9 cellular contexts compared by ENCODE assay signal in the genomic region with DNA sequence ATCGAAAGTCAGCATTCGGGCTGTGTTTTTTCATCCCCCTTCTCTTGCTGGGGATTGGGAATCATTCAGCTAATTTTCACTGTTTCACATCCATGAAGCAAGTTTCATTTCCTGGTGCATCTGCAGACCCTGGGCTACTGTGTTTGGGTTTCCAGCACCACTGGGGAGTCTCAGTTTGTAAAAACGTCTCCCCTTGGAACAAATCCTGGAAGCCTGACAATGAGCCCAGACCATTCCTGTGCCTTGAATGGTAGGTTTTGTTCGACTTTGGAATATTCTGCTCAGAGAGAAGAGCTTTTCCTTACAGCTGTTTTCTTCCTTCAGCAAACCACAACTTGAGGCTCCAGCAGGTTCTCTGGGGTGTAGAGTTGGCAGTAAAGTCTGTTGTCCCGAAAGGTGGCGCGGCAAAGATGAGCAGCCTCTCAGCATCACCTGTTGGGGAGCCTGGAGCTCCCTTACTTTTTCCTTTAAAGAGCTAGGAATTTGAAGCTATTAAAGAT.
DNase-seq lines count a peak whose midpoint lies in the region; ATAC-seq and TF ChIP-seq lines count a peak whose summit lies in the region.
"Had no signal": no experiment of that assay in that cellular context is flagged by ENCODE, and none has a peak within 500 bp of the region (broad histone marks: within the 10 kb centered on the region; RNA-seq: fewer than 3 reads in every experiment).

No MANE protein-coding gene starts in this region.

- H3K36me3 Mint-ChIP-seq in memory B cell, result no peaks in the 10 kb centered on the region

- no peak for TF ChIP-seq CTCF in brain microvascular endothelial cell (IDR thresholded peaks at IDR 0.05; ENCODE audit: low read depth, low read length, missing control alignments)

- DNase-seq in Karpas-422, result no peak
- DNase-seq in brain microvascular endothelial cell, result no peak
- no peak for DNase-seq in memory B cell (ENCODE audit: low spot score in 2 of 2)
- no peak for DNase-seq in MG63
- DNase-seq in SKM-1 treated with dmso at 0.1 percent for 144 hours (lab: John Stamatoyannopoulos, UW; ENCODE audit: unreplicated experiment), result no peak
- no peak for DNase-seq in DMS79 (lab: John Stamatoyannopoulos, UW)
- DNase-seq: stimulated activated naive CD4-positive, alpha-beta T cell had no signal

- H3K9ac ChIP-seq in Karpas-422 (ENCODE audit: low read length) (peak overlapping the region; percentile 53), stomach smooth muscle (ENCODE audit: low read length in 2 of 2) (peak overlapping the region; percentile 62 to 78)

- H3K4me3 Mint-ChIP-seq in memory B cell, result peak overlapping the region; percentile 82

- H3K27ac Mint-ChIP-seq in memory B cell, result peak overlapping the region; percentile 90

- no peaks in the 10 kb centered on the region for H3K9me3 Mint-ChIP-seq in memory B cell

- in situ Hi-C loops in brain microvascular endothelial cell (cut with HindIII; ENCODE audit: low pct_ligation_motif_present, low sequenced_read_pairs), result no loop called here

- H3K27ac ChIP-seq in Karpas-422 (ENCODE audit: low read length) (peak overlapping the region; percentile 71), brain microvascular endothelial cell (peak overlapping the region; percentile 64), stomach smooth muscle (ENCODE audit: low read length) (peak overlapping the region; percentile 88)

- H3K79me2 ChIP-seq in Karpas-422 (ENCODE audit: low read length), result no peaks in the 10 kb centered on the region

- H3K4me3 ChIP-seq in Karpas-422 (ENCODE audit: low read length) (peak overlapping the region; percentile 38), brain microvascular endothelial cell (ENCODE audit: low read depth, low read length) (peak overlapping the region; percentile 38), stomach smooth muscle (ENCODE audit: low read length in 2 of 2) (peak overlapping the region; percentile 56 to 63), MG63 (no peak overlapping the region)

- H3K36me3 ChIP-seq in Karpas-422 (ENCODE audit: insufficient read depth, low read length) (no peaks in the 10 kb centered on the region), brain microvascular endothelial cell (replicated peaks) (no peaks in the 10 kb centered on the region), stomach smooth muscle (ENCODE audit: control insufficient read depth in 2 of 2, insufficient read depth in 2 of 2, low read length in 2 of 2) (peaks cover 65 to 66% of the 10 kb centered on the region in 2 donors), MG63 (no peaks in the 10 kb centered on the region)

- no peaks in the 10 kb centered on the region for H3K27me3 Mint-ChIP-seq in memory B cell

- H3K4me1 ChIP-seq in Karpas-422 (ENCODE audit: low read length) (peaks cover 57% of the 10 kb centered on the region), stomach smooth muscle (ENCODE audit: control insufficient read depth, insufficient read depth, low read length) (peaks cover 45% of the 10 kb centered on the region)

- no peak for ATAC-seq in memory B cell (ENCODE audit: low read depth)
- no peak for ATAC-seq in activated CD4-positive, CD25-positive, alpha-beta regulatory T cell treated with anti-CD3 and anti-CD28 coated beads, Interleukin-2, amount 50 U/mL, for 24 hours

- H3K27me3 ChIP-seq in Karpas-422 (ENCODE audit: low read length), result no peaks in the 10 kb centered on the region
- no peaks in the 10 kb centered on the region for H3K27me3 ChIP-seq in brain microvascular endothelial cell (replicated peaks)
- H3K27me3 ChIP-seq in stomach smooth muscle (ENCODE audit: control insufficient read depth in 1 of 2, insufficient read depth in 2 of 2, low read length in 2 of 2), result no peaks in the 10 kb centered on the region
- H3K27me3 ChIP-seq in MG63, result no peaks in the 10 kb centered on the region

- no peaks in the 10 kb centered on the region for H4K20me1 ChIP-seq in Karpas-422 (ENCODE audit: insufficient read depth, low read depth, low read length)

- H3K9me2 ChIP-seq in Karpas-422 (replicated peaks; ENCODE audit: insufficient read depth, low read length), result no peaks in the 10 kb centered on the region

- H3K9me3 ChIP-seq in Karpas-422 (ENCODE audit: low read length) (no peaks in the 10 kb centered on the region), stomach smooth muscle (ENCODE audit: control insufficient read depth in 2 of 2, low read length in 2 of 2) (no peaks in the 10 kb centered on the region), MG63 (no peaks in the 10 kb centered on the region)

- H3K4me1 Mint-ChIP-seq in memory B cell, result peaks cover 22% of the 10 kb centered on the region

- peak overlapping the region; percentile 46; the same call in 1 of the 2 replicates for H2AFZ ChIP-seq in Karpas-422 (ENCODE audit: low read length)

- H3K4me2 ChIP-seq in Karpas-422 (ENCODE audit: low read depth, low read length, poor library complexity, severe bottlenecking), result peak overlapping the region; percentile 48
